Comparison of ENCODE assay signal across 1 cellular context in genomic region chr9:35813434-35814105, GRCh38.
TF ChIP-seq lines count a peak whose summit lies in the region.

No MANE protein-coding gene starts in this region.

TF ChIP-seq in H1, 55 proteins besides CTCF, POLR2A, EP300 and RAD21:
- no peak for TF ChIP-seq KDM1A (IDR thresholded peaks at IDR 0.05; ENCODE audit: borderline replicate concordance, low read length)
- 0 out of 2 replicates have a peak, but pooled peaks have one; percentile 16 for TF ChIP-seq TEAD4 (IDR thresholded peaks at IDR 0.05; ENCODE audit: low read depth, low read length)
